Comparison of ENCODE assay signal across 15 cellular contexts in the genomic region with DNA sequence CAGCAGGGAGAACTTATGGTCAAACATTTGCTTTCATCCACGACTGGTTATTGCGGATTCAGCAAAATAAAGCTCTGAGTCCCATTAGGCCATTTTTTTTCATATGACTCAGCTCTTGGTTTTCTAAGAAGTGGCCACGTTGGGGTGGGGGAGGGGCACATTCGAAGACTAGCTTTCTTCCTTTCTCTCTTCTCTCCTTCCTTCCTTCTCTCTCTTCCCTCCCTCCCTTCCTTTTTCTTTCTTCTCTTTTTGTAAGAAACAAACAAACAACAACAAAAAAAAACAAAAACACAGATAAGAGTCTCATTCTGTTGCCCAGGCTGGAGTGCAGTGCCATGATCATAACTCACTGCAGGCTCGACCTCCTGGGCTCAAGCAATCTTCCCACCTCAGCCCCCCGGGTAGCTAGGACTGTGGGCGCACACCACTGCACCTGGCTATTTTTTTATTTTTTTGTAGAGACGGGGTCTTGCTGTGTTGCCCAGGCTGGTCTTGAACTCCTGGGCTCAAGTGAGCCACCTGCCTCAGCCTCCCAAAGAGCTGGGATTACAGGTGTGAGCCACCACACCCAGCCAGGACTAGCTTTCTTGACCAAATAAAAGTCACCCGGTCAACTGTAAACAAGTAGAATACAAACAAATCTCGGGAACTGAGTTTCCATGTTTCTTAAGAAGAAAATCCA. TPM values are rescaled to one million over a fixed set of nuclear protein-coding genes. Genes with fewer than 3 reads are reported as not detected.
A peak's percentile ranks its signal among the peaks of the same experiment; 100 is the strongest.
DNase-seq lines count a peak whose midpoint lies in the region; ATAC-seq and TF ChIP-seq lines count a peak whose summit lies in the region.
"Had no signal": no experiment of that assay in that cellular context is flagged by ENCODE, and none has a peak within 500 bp of the region (broad histone marks: within the 10 kb centered on the region; RNA-seq: fewer than 3 reads in every experiment).

No MANE protein-coding gene starts in this region.

- H3K9me3 ChIP-seq in GM23248 (ENCODE audit: low read depth): no peaks in the 10 kb centered on the region
- H3K9me3 ChIP-seq in psoas muscle: no peaks in the 10 kb centered on the region

- H3K4me1 ChIP-seq in GM23248 (ENCODE audit: insufficient read depth) (no peaks in the 10 kb centered on the region), psoas muscle (peaks cover 40% of the 10 kb centered on the region)

- H3K27ac ChIP-seq in GM23248: no peak overlapping the region
- peak overlapping the region; percentile 21 for H3K27ac ChIP-seq in psoas muscle
- H3K27ac ChIP-seq: cardiac muscle cell had no signal

- H3K9me2 ChIP-seq in GM23248 (ENCODE audit: insufficient read depth): no peaks in the 10 kb centered on the region

- in situ Hi-C loops in GM23248 (cut with MboI): no loop called here

- WGBS in GM23248 (ENCODE audit: low coverage in 1 of 2, low lambda C conversion rate in 2 of 2, missing lambda C conversion rate in 2 of 2), 2 experiments: 91 to 93% methylated on average over 10 of the region's 10 CpGs
- WGBS in psoas muscle, 3 donors: 85 to 89% (median 86%) methylated on average over 10 of the region's 10 CpGs

- no peaks in the 10 kb centered on the region for H3K4me1 Mint-ChIP-seq in activated T-cell treated with anti-CD3 and anti-CD28 coated beads, Interleukin-2, amount 50 U/mL, for 72 hours (ENCODE audit: low read depth)
- H3K4me1 Mint-ChIP-seq: CD4-positive, CD25-positive, alpha-beta regulatory T cell had no signal

- peaks cover 14% of the 10 kb centered on the region; the same call in 1 of the 2 replicates for H3K36me3 ChIP-seq in GM23248 (ENCODE audit: low read depth)
- H3K36me3 ChIP-seq in psoas muscle (ENCODE audit: insufficient read depth in 1 of 2, low read depth in 1 of 2): peaks cover 7 to 72% of the 10 kb centered on the region in 2 donors

- H3K79me2 ChIP-seq in GM23248 (ENCODE audit: insufficient read depth): no peaks in the 10 kb centered on the region

- DNase-seq in GM23248 (peak; percentile 30), MV-4-11 (lab: John Stamatoyannopoulos, UW) (peak; percentile 58), choroid plexus epithelial cell (ENCODE audit: low read depth) (peak; percentile 56), psoas muscle (no peak), NCI-H526 treated with DMSO at 0.1 percent for 48 hours (lab: John Stamatoyannopoulos, UW) (no peak), SKM-1 (lab: John Stamatoyannopoulos, UW; ENCODE audit: unreplicated experiment) (no peak)
- DNase-seq in activated T-cell treated with anti-CD3 and anti-CD28 coated beads, Interleukin-2, amount 50 U/mL, for 72 hours: no peak
- DNase-seq: activated gamma-delta T cell; right cardiac atrium; stimulated activated naive CD4-positive, alpha-beta T cell had no signal

- no peak overlapping the region for H3K4me2 ChIP-seq in GM23248 (ENCODE audit: unreplicated experiment)

- H3K9me3 Mint-ChIP-seq in activated T-cell treated with anti-CD3 and anti-CD28 coated beads, Interleukin-2, amount 50 U/mL, for 72 hours: no peaks in the 10 kb centered on the region
- H3K9me3 Mint-ChIP-seq: CD4-positive, CD25-positive, alpha-beta regulatory T cell had no signal

- no peak for ATAC-seq in psoas muscle
- no peak for ATAC-seq in activated T-cell treated with anti-CD3 and anti-CD28 coated beads, Interleukin-2, amount 50 U/mL, for 72 hours (replicated peaks in 1 of 2)
- ATAC-seq: right cardiac atrium had no signal

- H3K27me3 ChIP-seq in GM23248 (replicated peaks; ENCODE audit: insufficient read depth): no peaks in the 10 kb centered on the region
- H3K27me3 ChIP-seq in psoas muscle (ENCODE audit: insufficient read depth in 3 of 3, low read length in 2 of 3): no peaks in the 10 kb centered on the region
- H3K27me3 ChIP-seq: cardiac muscle cell had no signal

- H3K4me3 ChIP-seq in GM23248 (no peak overlapping the region), choroid plexus epithelial cell (ENCODE audit: low read depth, low read length) (no peak overlapping the region), psoas muscle (no peak overlapping the region)
- H3K4me3 ChIP-seq: cardiac muscle cell, lung had no signal

- no peak overlapping the region for H3K27ac Mint-ChIP-seq in activated T-cell treated with anti-CD3 and anti-CD28 coated beads, Interleukin-2, amount 50 U/mL, for 72 hours
- H3K27ac Mint-ChIP-seq: CD4-positive, CD25-positive, alpha-beta regulatory T cell had no signal

- H3F3A ChIP-seq in GM23248 (ENCODE audit: insufficient read depth): no peaks in the 10 kb centered on the region

- H3K9ac ChIP-seq in GM23248: no peak overlapping the region

- intact Hi-C loops in psoas muscle (cut with DNase I): loop anchor here in 1 of 2 donors (5.0 kb wide), 1 partner anchor 41 kb away; a partner anchor contains a TSS

- H2AFZ ChIP-seq in GM23248: no peak overlapping the region

- H3K36me3 Mint-ChIP-seq in activated T-cell treated with anti-CD3 and anti-CD28 coated beads, Interleukin-2, amount 50 U/mL, for 72 hours (ENCODE audit: insufficient read depth in 2 of 2): peaks cover 0 to 2% of the 10 kb centered on the region in 2 donors

- H3K4me3 Mint-ChIP-seq in activated T-cell treated with anti-CD3 and anti-CD28 coated beads, Interleukin-2, amount 50 U/mL, for 72 hours: no peak overlapping the region
- H3K4me3 Mint-ChIP-seq: CD4-positive, CD25-positive, alpha-beta regulatory T cell had no signal

- H4K20me1 ChIP-seq in GM23248 (ENCODE audit: insufficient read depth): no peaks in the 10 kb centered on the region

- no peaks in the 10 kb centered on the region for H3K27me3 Mint-ChIP-seq in activated T-cell treated with anti-CD3 and anti-CD28 coated beads, Interleukin-2, amount 50 U/mL, for 72 hours (ENCODE audit: low read depth)
- H3K27me3 Mint-ChIP-seq: CD4-positive, CD25-positive, alpha-beta regulatory T cell had no signal

- TF ChIP-seq CTCF in choroid plexus epithelial cell (conservative IDR thresholded peaks at IDR 0.05; ENCODE audit: low read depth, low read length) (no peak), psoas muscle (IDR thresholded peaks at IDR 0.05) (no peak)

RNA-seq across cellular contexts. Expression of a gene that starts 41.6 kb away (rescaled TPM):
- 14.0 and 14.7 TPM in 2 replicates for total RNA-seq in GM23248 (2014; rRNA removed; shearing (Covaris generic))
- polyA plus RNA-seq in GM23248 (2016; fragmentation: Nextera tagmentation; extraction: Ambion mirVana): 16.1 and 17.1 TPM in 2 replicates
- 10 to 100 TPM; 34.4 to 94.2 (median 55.6) TPM for total RNA-seq in psoas muscle
- 10 to 100 TPM; 24.5 to 70.9 (median 61.1) TPM for polyA plus RNA-seq in psoas muscle
- total RNA-seq in activated T-cell treated with anti-CD3 and anti-CD28 coated beads, Interleukin-2, amount 50 U/mL, for 72 hours: 10 to 100 TPM; 18.2 to 22.4 TPM

RNA-seq across cellular contexts. Expression of a gene that starts 55.4 kb away (rescaled TPM):
- total RNA-seq in GM23248 (2014; rRNA removed; shearing (Covaris generic)): not detected in 2 replicates
- not detected in 2 replicates for polyA plus RNA-seq in GM23248 (2016; fragmentation: Nextera tagmentation; extraction: Ambion mirVana)
- total RNA-seq in psoas muscle: not detected
- polyA plus RNA-seq in psoas muscle: not detected
- total RNA-seq in activated T-cell treated with anti-CD3 and anti-CD28 coated beads, Interleukin-2, amount 50 U/mL, for 72 hours: not detected
- total RNA-seq: cardiac muscle cell; CD4-positive, CD25-positive, alpha-beta regulatory T cell; lung; right cardiac atrium; T-helper 1 cell treated with Interleukin-12 subunit alpha and Interleukin-12 subunit beta and Interleukin-4 antibody, amounts not matched to agents 30 ng/mL and 1 ng/mL, for 36 hours had no signal
- polyA plus RNA-seq: cardiac muscle cell; CD4-positive, CD25-positive, alpha-beta regulatory T cell; lung; neural cell; right cardiac atrium had no signal

Comparison
In these comparisons a context has a peak if more than half of its experiments do, and no peak if none do; other contexts are left out.
1. DNase-seq: peak in GM23248 (single experiment), MV-4-11 (single experiment) and choroid plexus epithelial cell (single experiment); none in psoas muscle (0 of 2), NCI-H526 treated with DMSO at 0.1 percent for 48 hours (single experiment), activated T-cell treated with anti-CD3 and anti-CD28 coated beads, Interleukin-2, amount 50 U/mL, for 72 hours (0 of 2) and SKM-1 (single experiment).